1 cellular context compared by ENCODE assay signal in genomic region chr20:50146214-50146613, GRCh38.
TF ChIP-seq lines count a peak whose summit lies in the region.

No MANE protein-coding gene starts in this region.

TF ChIP-seq in GM12878, 131 proteins besides CTCF, POLR2A, EP300 and RAD21:
- TF ChIP-seq SUZ12 (IDR thresholded peaks at IDR 0.05; ENCODE audit: unreplicated experiment) (no peak), IRF5 (IDR thresholded peaks at IDR 0.05; ENCODE audit: borderline replicate concordance) (no peak), PAX8 (IDR thresholded peaks at IDR 0.05) (no peak), ZBTB11 (CRISPR knock-in tag; IDR thresholded peaks at IDR 0.05) (no peak), RELA (IDR thresholded peaks at IDR 0.05; ENCODE audit: borderline replicate concordance, partially characterized antibody) (no peak), USF2 (IDR thresholded peaks at IDR 0.05; ENCODE audit: borderline replicate concordance, low read depth, low read length) (no peak), CBX3 (IDR thresholded peaks at IDR 0.05; ENCODE audit: borderline replicate concordance, low read depth) (no peak)
TF ChIP-seq in GM12878: peak in this region for 0.
